Comparison of ENCODE assay signal across 8 cellular contexts in the genomic region with DNA sequence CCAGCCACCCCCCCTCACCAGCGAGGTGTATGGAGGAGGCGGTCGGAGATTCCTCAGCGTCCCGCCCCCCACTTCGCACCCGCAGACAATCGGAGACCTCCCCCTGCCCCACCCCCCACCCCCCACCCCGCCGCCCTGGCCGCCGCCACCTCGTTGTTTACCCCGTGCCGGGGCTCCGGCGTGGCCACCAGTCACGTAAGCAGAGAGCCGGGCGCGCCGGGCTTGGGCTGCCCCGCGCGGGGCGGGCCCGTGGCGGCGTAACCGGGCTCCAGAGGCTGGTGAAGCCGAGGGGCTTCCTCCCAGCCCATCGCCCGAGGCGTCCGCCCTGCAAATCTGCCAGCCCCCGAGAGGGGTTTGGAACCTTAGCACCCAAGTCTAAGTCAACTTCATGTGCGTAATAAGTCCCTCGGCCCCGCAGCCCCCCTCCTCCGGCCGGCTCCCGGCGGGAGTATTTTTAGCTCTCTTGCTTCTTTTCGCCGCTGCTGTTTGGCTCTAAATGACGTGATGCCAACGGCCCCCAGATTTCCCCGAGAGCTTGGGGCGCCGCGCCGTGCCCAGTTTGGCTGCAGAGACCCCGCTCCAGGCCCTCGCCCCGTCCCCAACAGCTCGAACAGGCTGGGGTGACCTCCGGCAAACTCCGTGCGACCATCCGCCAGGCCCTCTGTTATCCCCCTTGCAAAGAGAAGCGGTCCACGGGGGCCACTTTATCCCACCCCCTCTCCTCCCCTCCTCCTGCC. TPM values are rescaled to one million over a fixed set of nuclear protein-coding genes. Genes with fewer than 3 reads are reported as not detected.
A peak's percentile ranks its signal among the peaks of the same experiment; 100 is the strongest.
DNase-seq lines count a peak whose midpoint lies in the region; ATAC-seq and TF ChIP-seq lines count a peak whose summit lies in the region.

No MANE protein-coding gene starts in this region.

- peak overlapping the region; percentile 97 for H3K4me3 Mint-ChIP-seq in activated T-cell treated with anti-CD3 and anti-CD28 coated beads, Interleukin-2, amount 50 U/mL, for 4 hours
- peak overlapping the region; percentile 90 to 99 (median 98) for H3K4me3 Mint-ChIP-seq in naive thymus-derived CD8-positive, alpha-beta T cell

- H3K9me3 Mint-ChIP-seq in activated T-cell treated with anti-CD3 and anti-CD28 coated beads, Interleukin-2, amount 50 U/mL, for 4 hours, result no peaks in the 10 kb centered on the region
- H3K9me3 Mint-ChIP-seq in naive thymus-derived CD8-positive, alpha-beta T cell, result peaks cover 0 to 2% (median 0%) of the 10 kb centered on the region in 9 donors

- no peak for TF ChIP-seq EP300 in upper lobe of left lung (IDR thresholded peaks at IDR 0.05)

- no peaks in the 10 kb centered on the region for H3K9me2 ChIP-seq in Loucy (replicated peaks; ENCODE audit: low read depth, low read length)

- POLR2A ChIA-PET in naive thymus-derived CD8-positive, alpha-beta T cell (lab: Charles Lee), result interaction anchor here (0.6 to 7.9 kb wide), 14 partner anchors 13 to 662 kb away, joined by 3 to 153 read pairs (median 4); a partner anchor contains a TSS

- H3K27ac Mint-ChIP-seq in naive thymus-derived CD8-positive, alpha-beta T cell, result peak overlapping the region; percentile 74 to 99 (median 97)

- H3K4me2 ChIP-seq in Loucy (ENCODE audit: low read depth, low read length, poor library complexity, severe bottlenecking) (peak overlapping the region; percentile 94), fibroblast of lung (ENCODE audit: extremely low read depth, insufficient read depth, low read length) (peak overlapping the region; percentile 100)

- H4K20me1 ChIP-seq in Loucy (ENCODE audit: insufficient read depth, low read length, poor library complexity, severe bottlenecking) (peaks cover 7% of the 10 kb centered on the region), fibroblast of lung (ENCODE audit: control insufficient read depth, extremely low read depth, insufficient read depth, low read length) (no peaks in the 10 kb centered on the region)

- H3K36me3 ChIP-seq in Loucy (ENCODE audit: insufficient read depth, low read length), result no peaks in the 10 kb centered on the region
- no peaks in the 10 kb centered on the region for H3K36me3 ChIP-seq in fibroblast of lung (ENCODE audit: control insufficient read depth, insufficient read depth, low read length)
- no peaks in the 10 kb centered on the region for H3K36me3 ChIP-seq in upper lobe of left lung

- 1 to 2% methylated on average over 22 to 28 of the region's 62 CpGs for WGBS in upper lobe of left lung, 2 donors

- H3K36me3 Mint-ChIP-seq in activated T-cell treated with anti-CD3 and anti-CD28 coated beads, Interleukin-2, amount 50 U/mL, for 4 hours (ENCODE audit: insufficient read depth), result no peaks in the 10 kb centered on the region
- H3K36me3 Mint-ChIP-seq in naive thymus-derived CD8-positive, alpha-beta T cell, result no peaks in the 10 kb centered on the region

- 0 out of 2 replicates have a peak, but pooled peaks cover 3% of the 10 kb centered on the region for H3F3A ChIP-seq in Loucy (ENCODE audit: low read depth)

- ATAC-seq in activated T-cell treated with anti-CD3 and anti-CD28 coated beads, Interleukin-2, amount 50 U/mL, for 4 hours, result peak; percentile 21 to 29
- peak; percentile 13 to 30 for ATAC-seq in naive thymus-derived CD8-positive, alpha-beta T cell
- ATAC-seq in upper lobe of left lung (ENCODE audit: low FRiP score in 2 of 2) (peak; percentile 27 to 42), HG02970 (IDR thresholded peaks at IDR 0.05; ENCODE audit: low FRiP score, unreplicated experiment) (no peak)

- H2AFZ ChIP-seq in Loucy (ENCODE audit: low read length) (peak overlapping the region; percentile 93), fibroblast of lung (ENCODE audit: low read length) (peak overlapping the region; percentile 85)

- TF ChIP-seq CTCF in Loucy (conservative IDR thresholded peaks at IDR 0.05; ENCODE audit: low read length) (no peak), fibroblast of lung (conservative IDR thresholded peaks at IDR 0.05 in 1 of 2, IDR thresholded peaks at IDR 0.05 in 1 of 2; ENCODE audit: low read depth in 1 of 2, low read length in 2 of 2) (no peak), upper lobe of left lung (IDR thresholded peaks at IDR 0.05) (peak in 1 of 6 experiments; percentile 1)

- TF ChIP-seq POLR2A in upper lobe of left lung (IDR thresholded peaks at IDR 0.05), result no peak

- H3K27ac ChIP-seq in fibroblast of lung (ENCODE audit: insufficient read depth, low read length) (peak overlapping the region; percentile 85), upper lobe of left lung (peak overlapping the region; percentile 81 to 97 (median 90))

- DNase-seq in DMS 273 treated with DMSO at 0.1 percent for 48 hours (lab: John Stamatoyannopoulos, UW) (peak; percentile 9), fibroblast of lung (ENCODE audit: low read depth in 2 of 2) (peak; percentile 23 to 29), upper lobe of left lung (peak in 1 of 2 donors; percentile 92), NCI-H2029 (lab: John Stamatoyannopoulos, UW) (no peak)
- peak; percentile 41 for DNase-seq in activated T-cell treated with anti-CD3 and anti-CD28 coated beads, Interleukin-2, amount 50 U/mL, for 4 hours
- DNase-seq in naive thymus-derived CD8-positive, alpha-beta T cell, result peak in 9 of 10 donors; percentile 33 to 72 (median 51)

- H3K4me1 ChIP-seq in Loucy (ENCODE audit: insufficient read depth, low read length, poor library complexity, severe bottlenecking) (peaks cover 35% of the 10 kb centered on the region), fibroblast of lung (ENCODE audit: control insufficient read depth, extremely low read depth, insufficient read depth, low read length) (peaks cover 2% of the 10 kb centered on the region), upper lobe of left lung (peaks cover 13 to 41% (median 18%) of the 10 kb centered on the region in 4 donors)

- H3K27me3 ChIP-seq in Loucy (ENCODE audit: insufficient read depth, low read length, poor library complexity, severe bottlenecking), result no peaks in the 10 kb centered on the region
- peaks cover 2% of the 10 kb centered on the region for H3K27me3 ChIP-seq in fibroblast of lung (ENCODE audit: control insufficient read depth, insufficient read depth, low read length)
- H3K27me3 ChIP-seq in upper lobe of left lung, result no peaks in the 10 kb centered on the region

- H3K79me2 ChIP-seq in Loucy (ENCODE audit: insufficient read depth, low read length) (peaks cover 30% of the 10 kb centered on the region; the same call in 1 of the 2 replicates), fibroblast of lung (ENCODE audit: control insufficient read depth, insufficient read depth, low read length) (no peaks in the 10 kb centered on the region)

- no peaks in the 10 kb centered on the region for H3K27me3 Mint-ChIP-seq in activated T-cell treated with anti-CD3 and anti-CD28 coated beads, Interleukin-2, amount 50 U/mL, for 4 hours (ENCODE audit: low read depth)
- peaks cover 0 to 20% (median 15%) of the 10 kb centered on the region in 5 donors for H3K27me3 Mint-ChIP-seq in naive thymus-derived CD8-positive, alpha-beta T cell

- H3K9me3 ChIP-seq in Loucy (ENCODE audit: insufficient read depth, low read depth, low read length) (no peaks in the 10 kb centered on the region), fibroblast of lung (ENCODE audit: control insufficient read depth, insufficient read depth, low read depth, low read length) (no peaks in the 10 kb centered on the region), upper lobe of left lung (no peaks in the 10 kb centered on the region)

- H3K9ac ChIP-seq in Loucy (ENCODE audit: low read depth, low read length, poor library complexity, severe bottlenecking) (peak overlapping the region; percentile 85), fibroblast of lung (ENCODE audit: insufficient read depth, low read length) (peak overlapping the region; percentile 86)

- H3K4me1 Mint-ChIP-seq in activated T-cell treated with anti-CD3 and anti-CD28 coated beads, Interleukin-2, amount 50 U/mL, for 4 hours (ENCODE audit: low read depth), result peaks cover 53% of the 10 kb centered on the region
- H3K4me1 Mint-ChIP-seq in naive thymus-derived CD8-positive, alpha-beta T cell, result peaks cover 36 to 60% (median 47%) of the 10 kb centered on the region in 4 donors

- H3K4me3 ChIP-seq in Loucy (ENCODE audit: low read length, poor library complexity, severe bottlenecking), result peak overlapping the region; percentile 74
- H3K4me3 ChIP-seq in fibroblast of lung (replicated peaks in 1 of 4; ENCODE audit: control extremely low read depth in 1 of 4, insufficient read depth in 1 of 4, low read depth in 3 of 4, low read length in 4 of 4), result peak overlapping the region; percentile 80 to 92 (median 84)
- peak overlapping the region; percentile 65 to 82 (median 71) for H3K4me3 ChIP-seq in upper lobe of left lung

RNA-seq across cellular contexts. Expression of a gene that starts 2.7 kb away (rescaled TPM):
- total RNA-seq in activated T-cell treated with anti-CD3 and anti-CD28 coated beads, Interleukin-2, amount 50 U/mL, for 4 hours, result 10 to 100 TPM; 13.6 to 14.5 (median 14.2) TPM
- total RNA-seq in fibroblast of lung (40.1 and 52.4 TPM in 2 replicates), upper lobe of left lung (10 to 100 TPM; 27.7 to 90.1 (median 45.2) TPM)
- polyA plus RNA-seq in fibroblast of lung, result 7.5 and 18.7 TPM in 2 replicates
- polyA plus RNA-seq in fibroblast of lung (2012), result 7.5 and 17.4 TPM in 2 replicates
- polyA minus RNA-seq in fibroblast of lung (ENCODE audit: low replicate concordance), result 2.0 and 7.0 TPM in 2 replicates
- total RNA-seq in naive thymus-derived CD8-positive, alpha-beta T cell, result 10 to 100 TPM; 36.9 to 37.7 TPM
- 10 to 100 TPM; 18.1 to 20.9 (median 20.1) TPM for polyA plus RNA-seq in naive thymus-derived CD8-positive, alpha-beta T cell
